8 cellular contexts compared by ENCODE assay signal in genomic region chr6:42030585-42031506, GRCh38. TPM values are rescaled to one million over a fixed set of nuclear protein-coding genes. Genes with fewer than 3 reads are reported as not detected.
DNase-seq lines count a peak whose midpoint lies in the region; ATAC-seq, FAIRE-seq and TF ChIP-seq lines count a peak whose summit lies in the region.

No MANE protein-coding gene starts in this region.

- H3K27ac ChIP-seq in DOHH2 (ENCODE audit: low read depth, low read length) (peak overlapping the region; percentile 84), H1 (ENCODE audit: low read depth, low read length) (no peak overlapping the region)

- peak in 1 of 34 experiments; percentile 42 for DNase-seq in T-cell
- DNase-seq in H1 (ENCODE audit: low read depth in 1 of 2, low spot score in 2 of 2), result no peak
- no peak for DNase-seq in progenitor cell of endocrine pancreas (ENCODE audit: low spot score, unreplicated experiment)
- no peak for DNase-seq in mesenteric fat pad (ENCODE audit: low spot score)
- DNase-seq in cerebellum (ENCODE audit: low spot score), result no peak
- DNase-seq in T-helper 9 cell, result no peak
- no peak for DNase-seq in NCI-H1417 treated with DMSO at 0.1 percent for 48 hours (lab: John Stamatoyannopoulos, UW)

- CTCF ChIA-PET in T-cell (lab: Charles Lee), result no interaction called here
- CTCF ChIA-PET in H1 (lab: Charles Lee; ENCODE audit: partially characterized antibody), result interaction anchor here (0.5 to 7.6 kb wide), 6 partner anchors 13 to 230 kb away, joined by 3 to 56 read pairs (median 4); partner anchors contain the start of gene TAF8

- H3K36me3 ChIP-seq in DOHH2 (ENCODE audit: control insufficient read depth, low read length) (peaks cover 2% of the 10 kb centered on the region), H1 (ENCODE audit: control insufficient read depth in 2 of 4, insufficient read depth in 4 of 4, low read length in 3 of 4) (no peaks in the 10 kb centered on the region)

- H3K79me2 ChIP-seq in DOHH2 (ENCODE audit: control insufficient read depth, low read length) (peaks cover 9% of the 10 kb centered on the region; the same call in 1 of the 2 replicates), H1 (ENCODE audit: control insufficient read depth in 1 of 2, insufficient read depth in 2 of 2, low read length in 2 of 2) (no peaks in the 10 kb centered on the region)

- H4K5ac ChIP-seq in H1 (ENCODE audit: insufficient read length, low read depth, low read length), result no peak overlapping the region

- no peak for TF ChIP-seq RAD21 in H1 (IDR thresholded peaks at IDR 0.05 in 1 of 2, conservative IDR thresholded peaks at IDR 0.05 in 1 of 2; ENCODE audit: low read depth in 2 of 2, low read length in 2 of 2)

- peak overlapping the region; percentile 91 to 95 for H3K27ac Mint-ChIP-seq in T-cell
- peak overlapping the region; percentile 67 for H3K27ac Mint-ChIP-seq in progenitor cell of endocrine pancreas

- peak overlapping the region; percentile 92; the same call in 1 of the 2 replicates for H2BK15ac ChIP-seq in H1 (ENCODE audit: low read length)

- no peak for TF ChIP-seq POLR2A in H1 (IDR thresholded peaks at IDR 0.05; ENCODE audit: control extremely low read depth in 1 of 2, low read depth in 2 of 2, low read length in 2 of 2)

- H2BK120ac ChIP-seq in H1 (replicated peaks; ENCODE audit: low read depth, low read length), result no peak overlapping the region

- peak overlapping the region; percentile 69 for H3K4ac ChIP-seq in H1 (replicated peaks; ENCODE audit: insufficient read length, low read depth, low read length)

- no peaks in the 10 kb centered on the region for H3K23me2 ChIP-seq in H1 (ENCODE audit: low read depth, low read length)

- H2BK5ac ChIP-seq in H1 (ENCODE audit: low read depth, low read length), result no peak overlapping the region; the same call in 1 of the 2 replicates

- peaks cover 45% of the 10 kb centered on the region for H3K36me3 Mint-ChIP-seq in T-cell
- H3K36me3 Mint-ChIP-seq in progenitor cell of endocrine pancreas (ENCODE audit: insufficient read depth), result no peaks in the 10 kb centered on the region

- H3K27me3 Mint-ChIP-seq in T-cell (no peaks in the 10 kb centered on the region), progenitor cell of endocrine pancreas (no peaks in the 10 kb centered on the region)

- H3K56ac ChIP-seq in H1 (replicated peaks; ENCODE audit: insufficient read length, low read depth, low read length), result no peak overlapping the region

- no peaks in the 10 kb centered on the region for H3K9me3 Mint-ChIP-seq in T-cell
- H3K9me3 Mint-ChIP-seq in progenitor cell of endocrine pancreas (ENCODE audit: low read depth), result no peaks in the 10 kb centered on the region

- peak overlapping the region; percentile 92; the same call in 1 of the 2 replicates for H2BK12ac ChIP-seq in H1 (ENCODE audit: low read depth, low read length)

- peak overlapping the region; percentile 55 for H4K91ac ChIP-seq in H1 (replicated peaks; ENCODE audit: insufficient read length, low read length)

- peak overlapping the region; percentile 32 for H3K18ac ChIP-seq in H1 (ENCODE audit: extremely low read depth, low read length)

- POLR2A ChIA-PET in T-cell (lab: Charles Lee) (interaction anchor here in 1 of 2 donors (0.6 to 0.9 kb wide), 2 partner anchors 14 to 1844 kb away, joined by 4 to 7 read pairs; no protein-coding TSS in a partner anchor), H1 (lab: Charles Lee; ENCODE audit: partially characterized antibody) (interaction anchor here (1.0 to 1.6 kb wide), 4 partner anchors 19 to 89 kb away, joined by 3 to 5 read pairs (median 4); partner anchors contain the start of genes CCND3 and TAF8)

- WGBS in H1 (ENCODE audit: extremely low coverage in 1 of 2, insufficient coverage in 1 of 2, insufficient read length in 1 of 2, insufficient replicate concordance in 2 of 2, low coverage in 1 of 2, low lambda C conversion rate in 2 of 2, missing lambda C conversion rate in 1 of 2), 2 experiments, result 83% methylated on average over 14 of the region's 14 CpGs; no CpG with 5 or more reads in 1 of the 2 experiments

- ATAC-seq in T-cell (replicated peaks in 1 of 4), result peak; percentile 53 to 71 (median 64)

- no peak for FAIRE-seq in H1 (lab: Jason Lieb, UNC)

- H3K4me1 Mint-ChIP-seq in T-cell (peaks cover 84 to 91% (median 86%) of the 10 kb centered on the region in 3 donors), progenitor cell of endocrine pancreas (ENCODE audit: low read depth) (peaks cover 9% of the 10 kb centered on the region)

- peaks cover 13% of the 10 kb centered on the region for H3F3A ChIP-seq in DOHH2 (ENCODE audit: control insufficient read depth, insufficient read depth)

- no peaks in the 10 kb centered on the region for H3K9me2 ChIP-seq in DOHH2 (replicated peaks; ENCODE audit: control insufficient read depth, low read length)

- peak overlapping the region; percentile 55 for H3K4me3 ChIP-seq in DOHH2 (ENCODE audit: low read length)
- H3K4me3 ChIP-seq in H1 (ENCODE audit: extremely low read depth in 1 of 4, insufficient read depth in 2 of 4, low read depth in 3 of 4, low read length in 4 of 4), result no peak overlapping the region

- H3K9ac ChIP-seq in H1 (replicated peaks in 1 of 4; ENCODE audit: extremely low read depth in 1 of 4, low read depth in 3 of 4, low read length in 3 of 4), result peak overlapping the region in 1 of 4 experiments; percentile 20; a peak in 1 of 7 replicates

- H2AK5ac ChIP-seq in H1 (ENCODE audit: low read depth, low read length), result no peak overlapping the region

- peak overlapping the region; percentile 46 for H4K8ac ChIP-seq in H1 (ENCODE audit: extremely low read depth, insufficient read depth, low read length)

- H3K4me3 Mint-ChIP-seq in T-cell, result peak overlapping the region; percentile 57 to 81 (median 72)
- no peak overlapping the region for H3K4me3 Mint-ChIP-seq in progenitor cell of endocrine pancreas (ENCODE audit: low read depth)

- H3K9me3 ChIP-seq in DOHH2 (ENCODE audit: control insufficient read depth, insufficient read depth, low read length), result no peaks in the 10 kb centered on the region
- H3K9me3 ChIP-seq in H1 (ENCODE audit: insufficient read depth in 2 of 2, low read depth in 1 of 2, low read length in 1 of 2), result no peaks in the 10 kb centered on the region

- TF ChIP-seq CTCF in DOHH2 (IDR thresholded peaks at IDR 0.05; ENCODE audit: low read depth, low read length, poor library complexity, severe bottlenecking), result no peak
- TF ChIP-seq CTCF in H1 (IDR thresholded peaks at IDR 0.05; ENCODE audit: control extremely low read depth in 1 of 3, insufficient read depth in 1 of 3, low read depth in 1 of 3, low read length in 3 of 3), result no peak
- no peak for TF ChIP-seq CTCF in progenitor cell of endocrine pancreas (IDR thresholded peaks at IDR 0.05; ENCODE audit: unreplicated experiment)

- peak overlapping the region; percentile 44 for H2AFZ ChIP-seq in H1 (ENCODE audit: low read length)

- no peaks in the 10 kb centered on the region for H3K27me3 ChIP-seq in DOHH2 (ENCODE audit: control insufficient read depth, low read length)
- peaks cover 0 to 2% (median 0%) of the 10 kb centered on the region in 4 experiments; a peak in 1 of 7 replicates for H3K27me3 ChIP-seq in H1 (replicated peaks in 1 of 4; ENCODE audit: control insufficient read depth in 3 of 4, extremely low read depth in 1 of 4, insufficient read depth in 3 of 4, low read length in 3 of 4)

- H3K4me2 ChIP-seq in DOHH2 (ENCODE audit: low read length), result peak overlapping the region; percentile 76
- H3K4me2 ChIP-seq in H1 (ENCODE audit: insufficient read depth in 1 of 2, low read depth in 2 of 2, low read length in 2 of 2), result 0 out of 4 replicates have a peak overlapping the region, but pooled peaks of 1 of the 2 experiments have one; percentile 5

- H3K4me1 ChIP-seq in DOHH2 (ENCODE audit: control insufficient read depth, low read length) (peaks cover 68% of the 10 kb centered on the region), H1 (replicated peaks in 1 of 4; ENCODE audit: control insufficient read depth in 3 of 4, insufficient read depth in 4 of 4, low read length in 3 of 4) (peaks cover 4 to 8% (median 7%) of the 10 kb centered on the region in 4 experiments; a peak in 5 of 7 replicates)

- H2BK20ac ChIP-seq in H1 (ENCODE audit: low read length), result peak overlapping the region; percentile 48; the same call in 1 of the 2 replicates

- no peak overlapping the region for H3K23ac ChIP-seq in H1 (ENCODE audit: insufficient read length)

- H3K79me1 ChIP-seq in H1 (ENCODE audit: low read depth, low read length), result no peaks in the 10 kb centered on the region

- H3K14ac ChIP-seq in H1 (ENCODE audit: insufficient read length), result no peak overlapping the region

- H4K20me1 ChIP-seq in DOHH2 (ENCODE audit: control insufficient read depth, insufficient read depth, low read depth, low read length) (no peaks in the 10 kb centered on the region), H1 (replicated peaks in 1 of 2; ENCODE audit: control insufficient read depth in 1 of 2, insufficient read depth in 2 of 2, low read length in 2 of 2) (no peaks in the 10 kb centered on the region)

- TF ChIP-seq EP300 in H1 (IDR thresholded peaks at IDR 0.05; ENCODE audit: borderline replicate concordance in 1 of 2, low read depth in 2 of 2, low read length in 2 of 2), result no peak

TF ChIP-seq in H1, 55 proteins besides CTCF, POLR2A, EP300 and RAD21 (continues in another document):
- TF ChIP-seq SIX5 (IDR thresholded peaks at IDR 0.05; ENCODE audit: low read depth, low read length) (no peak), SP2 (IDR thresholded peaks at IDR 0.05; ENCODE audit: low read length) (no peak), TEAD4 (IDR thresholded peaks at IDR 0.05; ENCODE audit: low read depth, low read length) (no peak), SAP30 (IDR thresholded peaks at IDR 0.05; ENCODE audit: insufficient read depth, insufficient replicate concordance, low read length) (no peak), FOSL1 (IDR thresholded peaks at IDR 0.05; ENCODE audit: insufficient read depth, low read depth, low read length) (no peak), POLR2AphosphoS5 (IDR thresholded peaks at IDR 0.05; ENCODE audit: low read depth, low read length) (no peak), SUZ12 (IDR thresholded peaks at IDR 0.05; ENCODE audit: low read length) (no peak), CHD2 (IDR thresholded peaks at IDR 0.05; ENCODE audit: low read length) (no peak), SRF (IDR thresholded peaks at IDR 0.05; ENCODE audit: low read depth, low read length) (no peak)

RNA-seq across cellular contexts. Expression of gene TAF8, which starts 19.5 kb away (rescaled TPM):
- 10 to 100 TPM; 46.0 to 55.5 (median 47.6) TPM for total RNA-seq in T-cell
- 32.7 and 34.0 TPM in 2 replicates for total RNA-seq in H1 (2021; fragmentation: NEBNext Ultra II Directional; extraction: Animal tissue kit (Norgen Biotek cat#: 25700))
- polyA plus RNA-seq in H1 (2011; rRNA removed), result 32.2 and 36.6 TPM in 2 replicates
- polyA plus RNA-seq in H1 (2011; cell fraction: cytosol; rRNA removed), result 34.4 TPM
- polyA plus RNA-seq in H1 (2011; cell fraction: nucleus; rRNA removed), result 28.5 TPM
- 19.8 to 23.7 TPM (median 21.9 TPM) in 4 replicates for polyA plus RNA-seq in H1 (2012, experiment 1 of 2)
- polyA plus RNA-seq in H1 (2012, experiment 2 of 2), result 11.4 TPM
- polyA plus RNA-seq in H1 (2013, experiment 1 of 2), result 19.7 TPM
- 21.2 TPM for polyA plus RNA-seq in H1 (2013, experiment 2 of 2)
- polyA minus RNA-seq in H1 (2011; rRNA and poly(A)+ RNA removed), result 53.9 and 78.5 TPM in 2 replicates
- polyA minus RNA-seq in H1 (2011; cell fraction: cytosol; rRNA and poly(A)+ RNA removed), result 23.5 TPM
- 35.5 TPM for polyA minus RNA-seq in H1 (2011; cell fraction: nucleus; rRNA and poly(A)+ RNA removed)
- 38.9 and 40.4 TPM in 2 replicates for total RNA-seq in progenitor cell of endocrine pancreas
- 36.8 TPM for total RNA-seq in mesenteric fat pad
- total RNA-seq in cerebellum, result 14.9 TPM
